Comparison of ENCODE assay signal across 1 cellular context in genomic region chr16:23823475-23824407, GRCh38.
TF ChIP-seq lines count a peak whose summit lies in the region.

No MANE protein-coding gene starts in this region.

TF ChIP-seq in K562, 482 proteins besides CTCF, POLR2A, EP300 and RAD21 (continued from another document and continues in another):
- TF ChIP-seq ZNF280B (CRISPR knock-in tag; IDR thresholded peaks at IDR 0.05), result no peak
- TF ChIP-seq CCAR2 (IDR thresholded peaks at IDR 0.05; ENCODE audit: low read depth, low read length), result no peak
- TF ChIP-seq DPF2 (IDR thresholded peaks at IDR 0.05), result peak; percentile 77
- no peak for TF ChIP-seq ZBTB49 (CRISPR knock-in tag; IDR thresholded peaks at IDR 0.05; ENCODE audit: borderline replicate concordance)
- TF ChIP-seq ZNF174 (CRISPR knock-in tag; IDR thresholded peaks at IDR 0.05), result no peak
- peak; percentile 73 for TF ChIP-seq SMARCA4 (IDR thresholded peaks at IDR 0.05)
- TF ChIP-seq SPI1 (IDR thresholded peaks at IDR 0.05; ENCODE audit: borderline replicate concordance, low read depth, low read length), result no peak
- TF ChIP-seq ELF1 (tag; IDR thresholded peaks at IDR 0.05), result 0 out of 2 replicates have a peak, but pooled peaks have one; percentile 23
- no peak for TF ChIP-seq PREB (CRISPR knock-in tag; IDR thresholded peaks at IDR 0.05)
- peak; percentile 52; the same call in 1 of the 2 replicates for TF ChIP-seq BCOR (IDR thresholded peaks at IDR 0.05)
- no peak for TF ChIP-seq ZNF232 (CRISPR knock-in tag; IDR thresholded peaks at IDR 0.05)
- no peak; the same call in 1 of the 2 replicates for TF ChIP-seq TRIM28 (IDR thresholded peaks at IDR 0.05)
- no peak for TF ChIP-seq HDAC3 (IDR thresholded peaks at IDR 0.05; ENCODE audit: borderline replicate concordance, partially characterized antibody)
- no peak for TF ChIP-seq MCM7 (IDR thresholded peaks at IDR 0.05)
- no peak for TF ChIP-seq ARHGAP35 (IDR thresholded peaks at IDR 0.05; ENCODE audit: partially characterized antibody)
- TF ChIP-seq COPS2 (conservative IDR thresholded peaks at IDR 0.05), result no peak
- no peak for TF ChIP-seq FOXP4 (CRISPR knock-in tag; IDR thresholded peaks at IDR 0.05; ENCODE audit: borderline replicate concordance)
- TF ChIP-seq ZNF444 (CRISPR knock-in tag; IDR thresholded peaks at IDR 0.05), result no peak
- TF ChIP-seq ETV6 (IDR thresholded peaks at IDR 0.05; ENCODE audit: borderline replicate concordance in 1 of 2, low read depth in 2 of 2, low read length in 1 of 2), result no peak
- no peak for TF ChIP-seq ETV6 (CRISPR knock-in tag; IDR thresholded peaks at IDR 0.05; ENCODE audit: borderline replicate concordance)
- TF ChIP-seq ZNF639 (CRISPR knock-in tag; conservative IDR thresholded peaks at IDR 0.05 in 1 of 2, IDR thresholded peaks at IDR 0.05 in 1 of 2), result peak in 1 of 2 experiments; percentile 38; a peak in 1 of 4 replicates
- TF ChIP-seq PHF21A (IDR thresholded peaks at IDR 0.05; ENCODE audit: borderline replicate concordance, low read depth), result no peak
- no peak for TF ChIP-seq TAF7 (tag; IDR thresholded peaks at IDR 0.05)
- TF ChIP-seq TEAD1 (CRISPR knock-in tag; IDR thresholded peaks at IDR 0.05), result no peak
- no peak for TF ChIP-seq CBX8 (IDR thresholded peaks at IDR 0.05; ENCODE audit: borderline replicate concordance, extremely low read depth, low read depth, low read length, poor library complexity, severe bottlenecking)
- TF ChIP-seq MGA (IDR thresholded peaks at IDR 0.05), result peak; percentile 97
- TF ChIP-seq SMARCB1 (IDR thresholded peaks at IDR 0.05; ENCODE audit: insufficient read length, low read depth), result no peak
- TF ChIP-seq GTF3C2 (IDR thresholded peaks at IDR 0.05; ENCODE audit: borderline replicate concordance, extremely low read depth, insufficient read length), result no peak
- no peak for TF ChIP-seq KAT2B (IDR thresholded peaks at IDR 0.05; ENCODE audit: low read depth, low read length)
- no peak for TF ChIP-seq CBFA2T2 (conservative IDR thresholded peaks at IDR 0.05)
- TF ChIP-seq ID3 (CRISPR knock-in tag; IDR thresholded peaks at IDR 0.05), result no peak
- no peak for TF ChIP-seq ID3 (tag; IDR thresholded peaks at IDR 0.05)
- TF ChIP-seq MAX (CRISPR knock-in tag; IDR thresholded peaks at IDR 0.05), result no peak
- no peak for TF ChIP-seq ZNF282 (CRISPR knock-in tag; IDR thresholded peaks at IDR 0.05)
